In the genomic region with DNA sequence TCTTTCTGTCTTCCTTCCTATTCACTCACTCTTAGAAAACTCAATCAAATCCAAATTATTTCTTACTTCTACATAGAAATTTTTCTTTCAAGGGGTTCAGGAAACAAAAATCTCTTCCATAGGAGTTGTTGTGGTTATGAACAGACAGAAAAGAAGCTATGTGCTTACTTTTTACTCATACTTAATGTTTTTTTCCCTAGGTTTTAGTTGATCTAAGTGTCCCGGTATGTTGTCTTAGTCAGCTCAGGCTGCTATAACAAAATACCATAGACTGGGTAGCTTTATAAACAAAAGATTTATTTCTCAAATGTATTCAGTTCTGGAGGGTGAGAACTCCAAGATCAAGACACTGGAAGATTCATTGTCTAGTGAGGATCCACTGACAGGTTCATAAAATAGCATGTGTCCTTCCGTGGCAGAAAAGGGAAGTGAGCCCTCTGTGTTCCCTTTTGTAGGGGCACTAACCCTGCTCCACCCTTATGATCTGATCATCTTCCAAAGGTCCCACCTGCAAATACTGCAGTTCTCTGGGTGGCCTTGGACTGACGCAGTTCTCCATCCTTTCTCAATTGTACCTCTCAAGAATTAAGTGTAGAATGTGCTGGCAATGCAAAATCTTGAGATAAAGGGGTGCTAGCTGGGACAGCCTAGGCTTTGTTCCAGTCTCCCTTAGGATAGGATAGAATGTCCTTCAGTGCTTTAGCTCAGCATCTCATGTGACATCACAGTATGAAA, we compare ENCODE assay signal across 12 cellular contexts. TPM values are rescaled to one million over a fixed set of nuclear protein-coding genes. Genes with fewer than 3 reads are reported as not detected.
DNase-seq lines count a peak whose midpoint lies in the region; ATAC-seq lines count a peak whose summit lies in the region.
"Had no signal": no experiment of that assay in that cellular context is flagged by ENCODE, and none has a peak within 500 bp of the region (broad histone marks: within the 10 kb centered on the region; RNA-seq: fewer than 3 reads in every experiment).

No MANE protein-coding gene starts in this region.

- ATAC-seq in GM21360 (IDR thresholded peaks at IDR 0.05; ENCODE audit: unreplicated experiment) (peak; percentile 66), HG03095 (IDR thresholded peaks at IDR 0.05; ENCODE audit: unreplicated experiment) (peak; percentile 71), left colon (no peak)

- intact Hi-C loops in posterior vena cava (cut with DNase I) (no loop called here), left colon (cut with DNase I, micrococcal nuclease) (no loop called here)

- no peaks in the 10 kb centered on the region for H3K4me1 ChIP-seq in HAP-1
- H3K4me1 ChIP-seq: BE2C had no signal

- H3K27me3 ChIP-seq in HAP-1 (ENCODE audit: low read depth) = no peaks in the 10 kb centered on the region
- H3K27me3 ChIP-seq: BE2C had no signal

- in situ Hi-C loops in HAP-1 (cut with MboI; ENCODE audit: low sequenced_read_pairs) = no loop called here

- H3K36me3 ChIP-seq in HAP-1 (replicated peaks) = no peaks in the 10 kb centered on the region
- H3K36me3 ChIP-seq: BE2C had no signal

- H3K9me3 ChIP-seq in HAP-1 = no peaks in the 10 kb centered on the region
- H3K9me3 ChIP-seq: BE2C had no signal

- H3K4me3 ChIP-seq in HAP-1 = no peak overlapping the region

- DNase-seq in CD1c-positive myeloid dendritic cell (ENCODE audit: extremely low spot score) (peak; percentile 65), RPMI8226 (peak; percentile 59), HAP-1 (ENCODE audit: low spot score in 2 of 2) (no peak), posterior vena cava (ENCODE audit: low spot score) (no peak), left colon (no peak)
- DNase-seq in activated CD8-positive, alpha-beta memory T cell treated with anti-CD3 and anti-CD28 coated beads, Interleukin-2, amount 50 U/mL, for 4 hours = no peak
- DNase-seq: BE2C; NCI-H524 treated with DMSO at 0.1 percent for 48 hours; right cardiac atrium; stimulated activated naive CD4-positive, alpha-beta T cell had no signal

RNA-seq across cellular contexts. Expression of a gene that starts 14.4 kb away (rescaled TPM):
- total RNA-seq in posterior vena cava = 10 to 100 TPM; 27.7 to 41.0 TPM
- 10 to 100 TPM; 20.9 to 25.0 TPM for total RNA-seq in left colon

Comparison
In these comparisons a context has a peak if more than half of its experiments do, and no peak if none do; other contexts are left out.
1. DNase-seq: peak in CD1c-positive myeloid dendritic cell (single experiment) and RPMI8226 (single experiment); none in HAP-1 (0 of 2), posterior vena cava (single experiment), left colon (0 of 2) and activated CD8-positive, alpha-beta memory T cell treated with anti-CD3 and anti-CD28 coated beads, Interleukin-2, amount 50 U/mL, for 4 hours (single experiment).